16 cellular contexts compared by ENCODE assay signal in genomic region chr11:121634273-121634672, GRCh38.
DNase-seq lines count a peak whose midpoint lies in the region; ATAC-seq, FAIRE-seq and TF ChIP-seq lines count a peak whose summit lies in the region.
"Had no signal": no experiment of that assay in that cellular context is flagged by ENCODE, and none has a peak within 500 bp of the region (broad histone marks: within the 10 kb centered on the region; RNA-seq: fewer than 3 reads in every experiment).

No MANE protein-coding gene starts in this region.

- peaks cover 3% of the 10 kb centered on the region; the same call in 1 of the 2 replicates for H3K27me3 Mint-ChIP-seq in HFFc6 (ENCODE audit: insufficient read depth)
- H3K27me3 Mint-ChIP-seq in astrocyte (ENCODE audit: low read depth, unreplicated experiment), result no peaks in the 10 kb centered on the region
- H3K27me3 Mint-ChIP-seq in naive thymus-derived CD4-positive, alpha-beta T cell, result no peaks in the 10 kb centered on the region

- no peak overlapping the region for H2AFZ ChIP-seq in astrocyte (ENCODE audit: low read depth, low read length)

- H4K20me1 ChIP-seq in astrocyte (ENCODE audit: insufficient read depth, low read length), result no peaks in the 10 kb centered on the region

- TF ChIP-seq CTCF in AG04450 (IDR thresholded peaks at IDR 0.05; ENCODE audit: low read depth, low read length), result no peak
- TF ChIP-seq CTCF in HFFc6 (IDR thresholded peaks at IDR 0.05), result no peak
- TF ChIP-seq CTCF in astrocyte (IDR thresholded peaks at IDR 0.05; ENCODE audit: insufficient read depth, low read depth, low read length), result no peak

- H3K27me3 ChIP-seq in AG04450 (ENCODE audit: control insufficient read depth, insufficient read depth, low read length) (no peaks in the 10 kb centered on the region), astrocyte (ENCODE audit: insufficient read depth, low read length) (peaks cover 3% of the 10 kb centered on the region)
- no peaks in the 10 kb centered on the region for H3K27me3 ChIP-seq in naive thymus-derived CD4-positive, alpha-beta T cell (ENCODE audit: control insufficient read depth in 2 of 2, insufficient read depth in 2 of 2, low read length in 2 of 2)

- no peak overlapping the region for H3K9ac ChIP-seq in astrocyte (ENCODE audit: low read length)

- peak overlapping the region; percentile 76 for H3K4me3 Mint-ChIP-seq in HFFc6
- no peak overlapping the region for H3K4me3 Mint-ChIP-seq in astrocyte (ENCODE audit: unreplicated experiment)
- no peak overlapping the region for H3K4me3 Mint-ChIP-seq in naive thymus-derived CD4-positive, alpha-beta T cell
- H3K4me3 Mint-ChIP-seq: CD14-positive monocyte had no signal

- H3K4me1 Mint-ChIP-seq in HFFc6 (ENCODE audit: low read depth) (peaks cover 68% of the 10 kb centered on the region), astrocyte (ENCODE audit: low read depth, unreplicated experiment) (peaks cover 23% of the 10 kb centered on the region)
- peaks cover 0 to 4% (median 0%) of the 10 kb centered on the region in 7 donors for H3K4me1 Mint-ChIP-seq in naive thymus-derived CD4-positive, alpha-beta T cell

- peak overlapping the region; percentile 61 for H3K4me2 ChIP-seq in astrocyte (ENCODE audit: low read length)

- H3K27ac ChIP-seq in AG04450 (ENCODE audit: low read depth, low read length) (peak overlapping the region; percentile 12), astrocyte (ENCODE audit: low read depth, low read length) (no peak overlapping the region)
- H3K27ac ChIP-seq in naive thymus-derived CD4-positive, alpha-beta T cell (ENCODE audit: low read depth, low read length), result no peak overlapping the region
- H3K27ac ChIP-seq: HL-60 had no signal

- peaks cover 24% of the 10 kb centered on the region for H3K4me1 ChIP-seq in astrocyte (ENCODE audit: insufficient read depth, low read length)
- no peaks in the 10 kb centered on the region for H3K4me1 ChIP-seq in naive thymus-derived CD4-positive, alpha-beta T cell (ENCODE audit: control insufficient read depth in 2 of 2, insufficient read depth in 2 of 2, low read length in 2 of 2)

- intact Hi-C loops in naive thymus-derived CD4-positive, alpha-beta T cell (cut with micrococcal nuclease), result no loop called here

- no peaks in the 10 kb centered on the region for H3K36me3 ChIP-seq in astrocyte (ENCODE audit: insufficient read depth, low read length)
- H3K36me3 ChIP-seq in naive thymus-derived CD4-positive, alpha-beta T cell (ENCODE audit: control insufficient read depth in 2 of 3, insufficient read depth in 3 of 3, low read length in 3 of 3), result peaks cover 0 to 39% (median 14%) of the 10 kb centered on the region in 3 experiments
- H3K36me3 ChIP-seq: HAP-1 had no signal

- H3K9me3 ChIP-seq in AG04450 (ENCODE audit: control insufficient read depth, insufficient read depth, low read length), result no peaks in the 10 kb centered on the region
- H3K9me3 ChIP-seq in astrocyte (ENCODE audit: insufficient read depth, low read depth, low read length), result no peaks in the 10 kb centered on the region
- H3K9me3 ChIP-seq in naive thymus-derived CD4-positive, alpha-beta T cell (ENCODE audit: control insufficient read depth in 2 of 3, low read length in 3 of 3), result no peaks in the 10 kb centered on the region
- H3K9me3 ChIP-seq: HAP-1 had no signal

- no peak for FAIRE-seq in astrocyte (lab: Jason Lieb, UNC)
- FAIRE-seq: K562 had no signal

- POLR2A ChIA-PET in AG04450 (lab: Yijun Ruan, JAX), result no interaction called here
- POLR2A ChIA-PET in naive thymus-derived CD4-positive, alpha-beta T cell (lab: Charles Lee), result no interaction called here

- CTCF ChIA-PET in AG04450 (lab: Charles Lee), result interaction anchor here (3.8 kb wide), 1 partner anchor 21 kb away, joined by 17 read pairs; no protein-coding TSS in a partner anchor
- CTCF ChIA-PET in naive thymus-derived CD4-positive, alpha-beta T cell (lab: Charles Lee), result no interaction called here

- DNase-seq in AG04450 (ENCODE audit: low read depth, low spot score) (no peak), HFFc6 (no peak), astrocyte (ENCODE audit: low read depth) (no peak), DMS53 treated with DMSO at 0.1 percent for 48 hours (lab: John Stamatoyannopoulos, UW; ENCODE audit: unreplicated experiment) (no peak)
- DNase-seq in naive thymus-derived CD4-positive, alpha-beta T cell, result no peak
- DNase-seq: AML-193, NCI-H1436 treated with DMSO at 0.1 percent for 48 hours, NCI-H2081, NCI-H748 treated with DMSO at 0.1 percent for 48 hours had no signal

- H3K79me2 ChIP-seq in astrocyte (ENCODE audit: insufficient read depth, low read length), result no peaks in the 10 kb centered on the region

- peak; percentile 8 for ATAC-seq in naive thymus-derived CD4-positive, alpha-beta T cell
- ATAC-seq in activated CD4-positive, CD25-positive, alpha-beta regulatory T cell treated with anti-CD3 and anti-CD28 coated beads, Interleukin-2, amount 50 U/mL, for 24 hours, result no peak
- no peak for ATAC-seq in GM18517 (IDR thresholded peaks at IDR 0.05; ENCODE audit: unreplicated experiment)
- no peak for ATAC-seq in GM18502 (IDR thresholded peaks at IDR 0.05; ENCODE audit: poor library complexity, unreplicated experiment)
- ATAC-seq: K562 had no signal

- 0 out of 2 replicates have a peak, but pooled peaks cover 5% of the 10 kb centered on the region for H3K36me3 Mint-ChIP-seq in HFFc6 (ENCODE audit: low read depth)
- H3K36me3 Mint-ChIP-seq in astrocyte (ENCODE audit: low read depth, unreplicated experiment), result no peaks in the 10 kb centered on the region
- H3K36me3 Mint-ChIP-seq in naive thymus-derived CD4-positive, alpha-beta T cell, result peaks cover 0 to 34% (median 23%) of the 10 kb centered on the region in 5 donors

- H3K27ac Mint-ChIP-seq in HFFc6 (peak overlapping the region; percentile 78), astrocyte (ENCODE audit: unreplicated experiment) (no peak overlapping the region)
- H3K27ac Mint-ChIP-seq in naive thymus-derived CD4-positive, alpha-beta T cell, result peak overlapping the region in 4 of 9 donors; percentile 17 to 63 (median 36)

- H3K9me3 Mint-ChIP-seq in HFFc6 (no peaks in the 10 kb centered on the region), astrocyte (ENCODE audit: unreplicated experiment) (no peaks in the 10 kb centered on the region)
- no peaks in the 10 kb centered on the region for H3K9me3 Mint-ChIP-seq in naive thymus-derived CD4-positive, alpha-beta T cell
- H3K9me3 Mint-ChIP-seq: CD14-positive monocyte had no signal

- H3K4me3 ChIP-seq in AG04450 (ENCODE audit: low read depth, low read length) (no peak overlapping the region), astrocyte (ENCODE audit: insufficient read depth, low read depth, low read length) (no peak overlapping the region)
- no peak overlapping the region for H3K4me3 ChIP-seq in naive thymus-derived CD4-positive, alpha-beta T cell (ENCODE audit: low read length)
- H3K4me3 ChIP-seq: HAP-1, K562 had no signal
